26 cellular contexts compared by ENCODE assay signal in genomic region chr17:80769516-80769915, GRCh38.
"Had no signal": no experiment of that assay in that cellular context is flagged by ENCODE, and none has a peak within 500 bp of the region (broad histone marks: within the 10 kb centered on the region; RNA-seq: fewer than 3 reads in every experiment).

No MANE protein-coding gene starts in this region.

- H3K4me1 ChIP-seq: colonic mucosa, uterus had no signal

- ATAC-seq: activated CD4-positive, CD25-positive, alpha-beta regulatory T cell treated with anti-CD3 and anti-CD28 coated beads, Interleukin-2, amount 50 U/mL, for 24 hours; heart right ventricle; naive thymus-derived CD8-positive, alpha-beta T cell; right cardiac atrium had no signal

- DNase-seq: activated CD4-positive, alpha-beta T cell treated with anti-CD3 and anti-CD28 coated beads, Interleukin-2, amount 50 U/mL, for 1 hour; activated CD8-positive, alpha-beta memory T cell treated with anti-CD3 and anti-CD28 coated beads for 24 hours; activated naive CD4-positive, alpha-beta T cell treated with anti-CD3 and anti-CD28 coated beads for 36 hours; anterior cingulate cortex; cerebellar nuclear complex; colonic mucosa; effector CD8-positive, alpha-beta T cell; esophagus squamous epithelium; foreskin melanocyte; heart right ventricle; naive thymus-derived CD8-positive, alpha-beta T cell; occipital lobe; right cardiac atrium; stimulated activated CD4-positive, alpha-beta T cell treated with anti-CD3 and anti-CD28 coated beads, Interleukin-12 subunit alpha, Interleukin-12 subunit beta, amount 100 ng/mL, for 4 hours; stimulated activated CD4-positive, alpha-beta T cell treated with anti-CD3 and anti-CD28 coated beads, Interleukin-4, amount 100 ng/mL, for 1 hour; T1000; uterus; WERI-Rb-1 had no signal

- FAIRE-seq: endometrium had no signal

- H3K36me3 ChIP-seq: colonic mucosa, thoracic aorta, uterus had no signal

- H3K9me3 ChIP-seq: colonic mucosa, esophagus squamous epithelium, heart right ventricle, thoracic aorta, uterus had no signal

- H3K36me3 Mint-ChIP-seq: type B pancreatic cell had no signal

- H3K27ac ChIP-seq: colonic mucosa, epithelial cell of prostate, esophagus squamous epithelium, heart right ventricle, thoracic aorta, uterus, WERI-Rb-1 had no signal

- H3K9me3 Mint-ChIP-seq: activated naive CD4-positive, alpha-beta T cell treated with anti-CD3 and anti-CD28 coated beads for 36 hours; activated T-helper 1 cell treated with anti-CD3 and anti-CD28 coated beads, Interleukin-12 subunit alpha, Interleukin-12 subunit beta, Interleukin-2, Interleukin-4 antibody, amounts not matched to agents 30 ng/mL and 10 ng/mL and 1 ng/mL, durations not matched to agents 14 hours and 24 hours and 36 hours; naive thymus-derived CD8-positive, alpha-beta T cell; neural crest cell; stimulated activated naive CD8-positive, alpha-beta T cell treated with anti-CD3 and anti-CD28 coated beads, Interleukin-15, Interleukin-2, amounts not matched to agents 100 ng/mL and 50 ng/mL, for 24 hours; type B pancreatic cell had no signal

- H3K27me3 ChIP-seq: colonic mucosa, esophagus squamous epithelium, heart right ventricle, uterus had no signal

- H3K27ac Mint-ChIP-seq: activated naive CD4-positive, alpha-beta T cell treated with anti-CD3 and anti-CD28 coated beads for 36 hours; activated T-helper 1 cell treated with anti-CD3 and anti-CD28 coated beads, Interleukin-12 subunit alpha, Interleukin-12 subunit beta, Interleukin-2, Interleukin-4 antibody, amounts not matched to agents 30 ng/mL and 10 ng/mL and 1 ng/mL, durations not matched to agents 14 hours and 24 hours and 36 hours; stimulated activated naive CD8-positive, alpha-beta T cell treated with anti-CD3 and anti-CD28 coated beads, Interleukin-15, Interleukin-2, amounts not matched to agents 100 ng/mL and 50 ng/mL, for 24 hours; type B pancreatic cell had no signal

- H3K27me3 Mint-ChIP-seq: naive thymus-derived CD8-positive, alpha-beta T cell; stimulated activated naive CD8-positive, alpha-beta T cell treated with anti-CD3 and anti-CD28 coated beads, Interleukin-15, Interleukin-2, amounts not matched to agents 100 ng/mL and 50 ng/mL, for 24 hours; type B pancreatic cell had no signal

- H3K4me3 ChIP-seq: colonic mucosa, esophagus squamous epithelium, heart right ventricle, thoracic aorta, uterus had no signal

- H3K4me3 Mint-ChIP-seq: activated T-helper 1 cell treated with anti-CD3 and anti-CD28 coated beads, Interleukin-12 subunit alpha, Interleukin-12 subunit beta, Interleukin-2, Interleukin-4 antibody, amounts not matched to agents 30 ng/mL and 10 ng/mL and 1 ng/mL, durations not matched to agents 14 hours and 24 hours and 36 hours; neural crest cell; stimulated activated naive CD8-positive, alpha-beta T cell treated with anti-CD3 and anti-CD28 coated beads, Interleukin-15, Interleukin-2, amounts not matched to agents 100 ng/mL and 50 ng/mL, for 24 hours; type B pancreatic cell had no signal
